ENCODE assay signal across 28 cellular contexts in genomic region chr4:3248178-3248480, GRCh38. TPM values are rescaled to one million over a fixed set of nuclear protein-coding genes. Genes with fewer than 3 reads are reported as not detected.
"Had no signal": no experiment of that assay in that cellular context is flagged by ENCODE, and none has a peak within 500 bp of the region (broad histone marks: within the 10 kb centered on the region; RNA-seq: fewer than 3 reads in every experiment).

No MANE protein-coding gene starts in this region.

- H3K79me2 ChIP-seq: hepatocyte, parathyroid adenoma had no signal

- H2AFZ ChIP-seq: hepatocyte, parathyroid adenoma had no signal

- H3K4me2 ChIP-seq: hepatocyte had no signal

- H3K27ac ChIP-seq: coronary artery, esophagus muscularis mucosa, foreskin keratinocyte, gastroesophageal sphincter, heart left ventricle, left lung, parathyroid adenoma, right lobe of liver, thoracic aorta, tibial nerve, upper lobe of left lung had no signal

- H3K9ac ChIP-seq: parathyroid adenoma had no signal

- H3K4me3 ChIP-seq: coronary artery, esophagus muscularis mucosa, gastroesophageal sphincter, heart left ventricle, hepatocyte, left lung, right lobe of liver, thoracic aorta, tibial nerve, upper lobe of left lung had no signal

- H3K9me3 Mint-ChIP-seq: naive thymus-derived CD8-positive, alpha-beta T cell; stimulated activated naive B cell treated with anti-CD40 and anti-IgM and Interleukin-4, amounts not matched to agents 10 μg/mL and 1 μg/mL and 100 μg/mL, for 72 hours; stimulated activated naive CD8-positive, alpha-beta T cell treated with anti-CD3 and anti-CD28 coated beads, Interleukin-15, Interleukin-2, amounts not matched to agents 100 ng/mL and 50 ng/mL, for 24 hours had no signal

- H3K9me3 ChIP-seq: esophagus muscularis mucosa, gastroesophageal sphincter, heart left ventricle, left lung, right lobe of liver, thoracic aorta, tibial nerve, upper lobe of left lung had no signal

- ATAC-seq: gastroesophageal sphincter; heart left ventricle; left cardiac atrium; left lung; naive thymus-derived CD8-positive, alpha-beta T cell; right lobe of liver; stimulated activated naive B cell treated with anti-CD40 and anti-IgM and Interleukin-4, amounts not matched to agents 10 μg/mL and 1 μg/mL and 100 μg/mL, for 72 hours had no signal

- H3K36me3 ChIP-seq: right lobe of liver, thoracic aorta had no signal

- H3K4me1 ChIP-seq: foreskin keratinocyte, heart left ventricle, left lung, parathyroid adenoma, right lobe of liver, upper lobe of left lung had no signal

- H3K4me3 Mint-ChIP-seq: naive thymus-derived CD8-positive, alpha-beta T cell; stimulated activated naive B cell treated with anti-CD40 and anti-IgM and Interleukin-4, amounts not matched to agents 10 μg/mL and 1 μg/mL and 100 μg/mL, for 72 hours; stimulated activated naive CD8-positive, alpha-beta T cell treated with anti-CD3 and anti-CD28 coated beads, Interleukin-15, Interleukin-2, amounts not matched to agents 100 ng/mL and 50 ng/mL, for 24 hours had no signal

- H3K27ac Mint-ChIP-seq: naive thymus-derived CD8-positive, alpha-beta T cell; progenitor cell of endocrine pancreas; stimulated activated naive B cell treated with anti-CD40 and anti-IgM and Interleukin-4, amounts not matched to agents 10 μg/mL and 1 μg/mL and 100 μg/mL, for 72 hours; stimulated activated naive CD8-positive, alpha-beta T cell treated with anti-CD3 and anti-CD28 coated beads, Interleukin-15, Interleukin-2, amounts not matched to agents 100 ng/mL and 50 ng/mL, for 24 hours had no signal

- FAIRE-seq: endothelial cell of umbilical vein, islet of Langerhans, small intestine, urothelium cell line had no signal

- DNase-seq: dermis blood vessel endothelial cell; effector memory CD4-positive, alpha-beta T cell; foreskin keratinocyte; left cardiac atrium; mesendoderm; small intestine; stimulated activated CD4-positive, alpha-beta T cell treated with anti-CD3 and anti-CD28 coated beads, Interleukin-15, amount 100 ng/mL, for 24 hours; stimulated activated CD4-positive, alpha-beta T cell treated with anti-CD3 and anti-CD28 coated beads, Interleukin-2, amount 100 ng/mL, for 48 hours; stimulated activated naive B cell treated with anti-CD40 and anti-IgM and Interleukin-4, amounts not matched to agents 10 μg/mL and 1 μg/mL and 100 μg/mL, for 72 hours had no signal

- H3K36me3 Mint-ChIP-seq: naive thymus-derived CD8-positive, alpha-beta T cell had no signal

- H3K27me3 ChIP-seq: esophagus muscularis mucosa, gastroesophageal sphincter, heart left ventricle, hepatocyte, left lung, right lobe of liver, tibial nerve, upper lobe of left lung had no signal

- H3K27me3 Mint-ChIP-seq: naive thymus-derived CD8-positive, alpha-beta T cell; progenitor cell of endocrine pancreas; stimulated activated naive B cell treated with anti-CD40 and anti-IgM and Interleukin-4, amounts not matched to agents 10 μg/mL and 1 μg/mL and 100 μg/mL, for 72 hours; stimulated activated naive CD8-positive, alpha-beta T cell treated with anti-CD3 and anti-CD28 coated beads, Interleukin-15, Interleukin-2, amounts not matched to agents 100 ng/mL and 50 ng/mL, for 24 hours had no signal

RNA-seq across cellular contexts. Expression of gene MSANTD1, which starts 0.8 kb away (rescaled TPM):
- total RNA-seq: epithelial cell of proximal tubule had no signal
- polyA plus RNA-seq: fibroblast of lung had no signal
